In the genomic region with DNA sequence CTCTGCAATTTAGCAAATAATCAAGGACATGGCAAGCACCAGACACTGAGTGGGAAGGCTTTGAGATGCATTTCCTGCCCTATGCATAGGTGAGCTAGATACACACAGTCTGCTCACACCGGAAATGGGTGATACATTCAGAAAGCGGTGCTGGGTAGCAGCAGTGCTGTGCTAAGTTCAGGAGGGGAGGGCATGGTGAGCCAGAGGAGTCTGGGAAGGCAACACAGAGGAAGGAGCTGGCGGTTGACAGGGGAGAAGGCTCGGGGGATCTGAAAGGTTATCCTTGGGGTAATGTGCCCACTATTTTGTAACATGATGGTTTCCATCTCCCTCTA, we compare ENCODE assay signal across 11 cellular contexts. TPM values are rescaled to one million over a fixed set of nuclear protein-coding genes. Genes with fewer than 3 reads are reported as not detected.
DNase-seq lines count a peak whose midpoint lies in the region; ATAC-seq and TF ChIP-seq lines count a peak whose summit lies in the region.
"Had no signal": no experiment of that assay in that cellular context is flagged by ENCODE, and none has a peak within 500 bp of the region (broad histone marks: within the 10 kb centered on the region; RNA-seq: fewer than 3 reads in every experiment).

No MANE protein-coding gene starts in this region.

- no peak overlapping the region for H3K27ac ChIP-seq in brain microvascular endothelial cell
- no peak overlapping the region for H3K27ac ChIP-seq in Karpas-422 (ENCODE audit: low read length)
- no peak overlapping the region for H3K27ac ChIP-seq in testis

- H2AFZ ChIP-seq in Karpas-422 (ENCODE audit: low read length): no peak overlapping the region

- no peaks in the 10 kb centered on the region for H3K27me3 Mint-ChIP-seq in activated naive CD8-positive, alpha-beta T cell

- H4K20me1 ChIP-seq in Karpas-422 (ENCODE audit: insufficient read depth, low read depth, low read length): no peaks in the 10 kb centered on the region

- no peaks in the 10 kb centered on the region for H3K4me1 ChIP-seq in Karpas-422 (ENCODE audit: low read length)
- no peaks in the 10 kb centered on the region for H3K4me1 ChIP-seq in testis
- H3K4me1 ChIP-seq: HAP-1 had no signal

- H3K27me3 ChIP-seq in brain microvascular endothelial cell (replicated peaks) (no peaks in the 10 kb centered on the region), Karpas-422 (ENCODE audit: low read length) (no peaks in the 10 kb centered on the region), testis (no peaks in the 10 kb centered on the region)

- no peaks in the 10 kb centered on the region for H3K9me3 ChIP-seq in Karpas-422 (ENCODE audit: low read length)
- H3K9me3 ChIP-seq in testis: no peaks in the 10 kb centered on the region
- H3K9me3 ChIP-seq: HAP-1 had no signal

- no peaks in the 10 kb centered on the region for H3K9me2 ChIP-seq in Karpas-422 (replicated peaks; ENCODE audit: insufficient read depth, low read length)

- H3K4me3 ChIP-seq in brain microvascular endothelial cell (ENCODE audit: low read depth, low read length): no peak overlapping the region
- H3K4me3 ChIP-seq in Karpas-422 (ENCODE audit: low read length): no peak overlapping the region
- H3K4me3 ChIP-seq in testis: no peak overlapping the region
- H3K4me3 ChIP-seq: HAP-1 had no signal

- DNase-seq in activated CD4-positive, alpha-beta T cell treated with anti-CD3 and anti-CD28 coated beads for 24 hours (ENCODE audit: low read depth in 2 of 2): peak; percentile 32 to 43
- DNase-seq in stimulated activated CD8-positive, alpha-beta memory T cell treated with anti-CD3 and anti-CD28 coated beads, Interleukin-4, amount 100 ng/mL, for 48 hours: peak; percentile 68
- DNase-seq in brain microvascular endothelial cell: no peak
- DNase-seq in Karpas-422: no peak
- no peak for DNase-seq in SW 1271 (lab: John Stamatoyannopoulos, UW)
- no peak for DNase-seq in testis

- no peak overlapping the region for H3K9ac ChIP-seq in Karpas-422 (ENCODE audit: low read length)

- WGBS in testis, 2 donors: 91 to 92% methylated on average over 4 of the region's 4 CpGs

- no peaks in the 10 kb centered on the region for H3K79me2 ChIP-seq in Karpas-422 (ENCODE audit: low read length)

- in situ Hi-C loops in brain microvascular endothelial cell (cut with HindIII; ENCODE audit: low pct_ligation_motif_present, low sequenced_read_pairs): no loop called here

- H3K4me2 ChIP-seq in Karpas-422 (ENCODE audit: low read depth, low read length, poor library complexity, severe bottlenecking): no peak overlapping the region

- peak; percentile 65 for ATAC-seq in GM21576 (IDR thresholded peaks at IDR 0.05; ENCODE audit: unreplicated experiment)

- peaks cover 23% of the 10 kb centered on the region for H3K4me1 Mint-ChIP-seq in activated naive CD8-positive, alpha-beta T cell (ENCODE audit: low read depth)
- H3K4me1 Mint-ChIP-seq: brain, neural crest cell had no signal

- intact Hi-C loops in testis (cut with DNase I; ENCODE audit: low total_unique reads): no loop called here

- no peak overlapping the region for H3K4me3 Mint-ChIP-seq in activated naive CD8-positive, alpha-beta T cell
- H3K4me3 Mint-ChIP-seq: brain, neural crest cell had no signal

- H3K36me3 ChIP-seq in brain microvascular endothelial cell (replicated peaks) (no peaks in the 10 kb centered on the region), Karpas-422 (ENCODE audit: insufficient read depth, low read length) (no peaks in the 10 kb centered on the region), testis (ENCODE audit: low read depth, missing control alignments) (no peaks in the 10 kb centered on the region)
- H3K36me3 ChIP-seq: HAP-1 had no signal

- H3K27ac Mint-ChIP-seq in activated naive CD8-positive, alpha-beta T cell: peak overlapping the region; percentile 85
- H3K27ac Mint-ChIP-seq: brain had no signal

- no peak for TF ChIP-seq CTCF in brain microvascular endothelial cell (IDR thresholded peaks at IDR 0.05; ENCODE audit: low read depth, low read length, missing control alignments)
- TF ChIP-seq CTCF in testis (IDR thresholded peaks at IDR 0.05): no peak

- TF ChIP-seq POLR2A in testis (IDR thresholded peaks at IDR 0.05): no peak

- H3K36me3 Mint-ChIP-seq in activated naive CD8-positive, alpha-beta T cell: no peaks in the 10 kb centered on the region
- H3K36me3 Mint-ChIP-seq: brain had no signal

- no peaks in the 10 kb centered on the region for H3K9me3 Mint-ChIP-seq in activated naive CD8-positive, alpha-beta T cell (ENCODE audit: low read depth)

RNA-seq across cellular contexts. Expression of a gene that starts 57.4 kb away (rescaled TPM):
- total RNA-seq in Karpas-422 (2014; rRNA removed; shearing (Covaris generic); ENCODE audit: low replicate concordance): not detected in 2 replicates
- 100 to 1,000 TPM; 142 to 158 TPM for total RNA-seq in testis
- polyA plus RNA-seq in testis (ENCODE audit: insufficient read depth, low read depth, low replicate concordance): 93.9 TPM

Comparison
In these comparisons a context has a peak if more than half of its experiments do, and no peak if none do; other contexts are left out.
1. DNase-seq: peak in activated CD4-positive, alpha-beta T cell treated with anti-CD3 and anti-CD28 coated beads for 24 hours (2 of 2) and stimulated activated CD8-positive, alpha-beta memory T cell treated with anti-CD3 and anti-CD28 coated beads, Interleukin-4, amount 100 ng/mL, for 48 hours (single experiment); none in brain microvascular endothelial cell (single experiment), Karpas-422 (single experiment), SW 1271 (0 of 2) and testis (single experiment).
2. RNA of a gene that starts 57.4 kb away (total RNA-seq): 142 to 158 TPM in testis; not detected in Karpas-422; every median in the first group is over 100 times any median in the second.